In genomic region chr3:136189859-136190617, GRCh38 we compare ENCODE assay signal across 16 cellular contexts. TPM values are rescaled to one million over a fixed set of nuclear protein-coding genes. Genes with fewer than 3 reads are reported as not detected.
DNase-seq lines count a peak whose midpoint lies in the region; ATAC-seq and TF ChIP-seq lines count a peak whose summit lies in the region.
"Had no signal": no experiment of that assay in that cellular context is flagged by ENCODE, and none has a peak within 500 bp of the region (broad histone marks: within the 10 kb centered on the region; RNA-seq: fewer than 3 reads in every experiment).

No MANE protein-coding gene starts in this region.

- no peaks in the 10 kb centered on the region for H3K27me3 Mint-ChIP-seq in activated naive CD4-positive, alpha-beta T cell treated with anti-CD3 and anti-CD28 coated beads for 36 hours (ENCODE audit: low read depth)
- H3K27me3 Mint-ChIP-seq in activated naive CD8-positive, alpha-beta T cell treated with anti-CD3 and anti-CD28 coated beads, Interleukin-2, amount 10 ng/mL, durations not matched to agents 7 days and 5 days: no peaks in the 10 kb centered on the region
- H3K27me3 Mint-ChIP-seq in stimulated activated memory B cell treated with anti-CD40 and anti-IgM and Interleukin-4, amounts not matched to agents 10 μg/mL and 1 μg/mL and 100 μg/mL, for 72 hours: no peaks in the 10 kb centered on the region

- H4K20me1 ChIP-seq in Loucy (ENCODE audit: insufficient read depth, low read length, poor library complexity, severe bottlenecking): peaks cover 98% of the 10 kb centered on the region

- intact Hi-C loops in activated naive CD4-positive, alpha-beta T cell treated with anti-CD3 and anti-CD28 coated beads for 36 hours (cut with micrococcal nuclease): no loop called here

- H3K9me2 ChIP-seq in Loucy (replicated peaks; ENCODE audit: low read depth, low read length): no peaks in the 10 kb centered on the region

- 0 out of 2 replicates have a peak, but pooled peaks cover under 1% of the 10 kb centered on the region for H3F3A ChIP-seq in Loucy (ENCODE audit: low read depth)

- no peaks in the 10 kb centered on the region for H3K9me3 ChIP-seq in Loucy (ENCODE audit: insufficient read depth, low read depth, low read length)
- H3K9me3 ChIP-seq: esophagus muscularis mucosa, stomach had no signal

- no peak for TF ChIP-seq CTCF in Loucy (conservative IDR thresholded peaks at IDR 0.05; ENCODE audit: low read length)

- H3K36me3 ChIP-seq in Loucy (ENCODE audit: insufficient read depth, low read length): peaks cover 6% of the 10 kb centered on the region; the same call in 1 of the 2 replicates
- H3K36me3 ChIP-seq: esophagus muscularis mucosa, stomach had no signal

- H3K4me3 ChIP-seq in Loucy (ENCODE audit: low read length, poor library complexity, severe bottlenecking): peak overlapping the region; percentile 86
- H3K4me3 ChIP-seq: esophagus muscularis mucosa had no signal

- peaks cover 100% of the 10 kb centered on the region for H3K79me2 ChIP-seq in Loucy (ENCODE audit: insufficient read depth, low read length)

- peak overlapping the region; percentile 99 for H3K4me2 ChIP-seq in Loucy (ENCODE audit: low read depth, low read length, poor library complexity, severe bottlenecking)

- POLR2A ChIA-PET in activated naive CD8-positive, alpha-beta T cell treated with anti-CD3 and anti-CD28 coated beads, Interleukin-2, amount 10 ng/mL, durations not matched to agents 7 days and 5 days (lab: Charles Lee): interaction anchor here (2.2 kb wide), 1 partner anchor 10 kb away, joined by 7 read pairs; no protein-coding TSS in a partner anchor

- peaks cover 71% of the 10 kb centered on the region for H3K4me1 Mint-ChIP-seq in activated naive CD4-positive, alpha-beta T cell treated with anti-CD3 and anti-CD28 coated beads for 36 hours (ENCODE audit: low read depth)
- H3K4me1 Mint-ChIP-seq in activated naive CD8-positive, alpha-beta T cell treated with anti-CD3 and anti-CD28 coated beads, Interleukin-2, amount 10 ng/mL, durations not matched to agents 7 days and 5 days: peaks cover 56% of the 10 kb centered on the region
- peaks cover 87% of the 10 kb centered on the region for H3K4me1 Mint-ChIP-seq in stimulated activated memory B cell treated with anti-CD40 and anti-IgM and Interleukin-4, amounts not matched to agents 10 μg/mL and 1 μg/mL and 100 μg/mL, for 72 hours

- peak overlapping the region; percentile 30 for H3K27ac Mint-ChIP-seq in activated naive CD4-positive, alpha-beta T cell treated with anti-CD3 and anti-CD28 coated beads for 36 hours
- peak overlapping the region; percentile 28 for H3K27ac Mint-ChIP-seq in activated naive CD8-positive, alpha-beta T cell treated with anti-CD3 and anti-CD28 coated beads, Interleukin-2, amount 10 ng/mL, durations not matched to agents 7 days and 5 days
- H3K27ac Mint-ChIP-seq in stimulated activated memory B cell treated with anti-CD40 and anti-IgM and Interleukin-4, amounts not matched to agents 10 μg/mL and 1 μg/mL and 100 μg/mL, for 72 hours: peak overlapping the region; percentile 94

- H3K27me3 ChIP-seq in Loucy (ENCODE audit: insufficient read depth, low read length, poor library complexity, severe bottlenecking): peaks cover under 1% of the 10 kb centered on the region
- H3K27me3 ChIP-seq: dorsolateral prefrontal cortex, esophagus muscularis mucosa, stomach had no signal

- no peak for DNase-seq in activated naive CD4-positive, alpha-beta T cell treated with anti-CD3 and anti-CD28 coated beads for 36 hours
- DNase-seq in activated naive CD4-positive, alpha-beta T cell treated with anti-CD3 and anti-CD28 coated beads, Interleukin-2, amount 50 U/mL, for 16 hours: no peak
- no peak for DNase-seq in activated naive CD8-positive, alpha-beta T cell treated with anti-CD3 and anti-CD28 coated beads, Interleukin-2, amount 10 ng/mL, durations not matched to agents 7 days and 5 days
- no peak for DNase-seq in middle frontal gyrus (ENCODE audit: extremely low spot score, low spot score)
- DNase-seq: activated CD4-positive, alpha-beta T cell treated with anti-CD3 and anti-CD28 coated beads for 48 hours; activated gamma-delta T cell; dorsolateral prefrontal cortex; NCI-H345; SHP77; stomach; T-helper 9 cell had no signal

- peak overlapping the region; percentile 93 for H3K9ac ChIP-seq in Loucy (ENCODE audit: low read depth, low read length, poor library complexity, severe bottlenecking)

- H3K36me3 Mint-ChIP-seq in activated naive CD4-positive, alpha-beta T cell treated with anti-CD3 and anti-CD28 coated beads for 36 hours (ENCODE audit: low read depth): peaks cover 41% of the 10 kb centered on the region
- H3K36me3 Mint-ChIP-seq in activated naive CD8-positive, alpha-beta T cell treated with anti-CD3 and anti-CD28 coated beads, Interleukin-2, amount 10 ng/mL, durations not matched to agents 7 days and 5 days: peaks cover 38% of the 10 kb centered on the region
- peaks cover 20% of the 10 kb centered on the region for H3K36me3 Mint-ChIP-seq in stimulated activated memory B cell treated with anti-CD40 and anti-IgM and Interleukin-4, amounts not matched to agents 10 μg/mL and 1 μg/mL and 100 μg/mL, for 72 hours

- no peak overlapping the region for H2AFZ ChIP-seq in Loucy (ENCODE audit: low read length)

- CTCF ChIA-PET in activated naive CD4-positive, alpha-beta T cell treated with anti-CD3 and anti-CD28 coated beads for 36 hours (lab: Charles Lee): interaction anchor here (0.6 kb wide), 2 partner anchors 14 to 1461 kb away, joined by 3 to 7 read pairs; no protein-coding TSS in a partner anchor

- no peak for ATAC-seq in activated naive CD8-positive, alpha-beta T cell treated with anti-CD3 and anti-CD28 coated beads, Interleukin-2, amount 10 ng/mL, durations not matched to agents 7 days and 5 days (ENCODE audit: low read depth)
- no peak for ATAC-seq in stimulated activated memory B cell treated with anti-CD40 and anti-IgM and Interleukin-4, amounts not matched to agents 10 μg/mL and 1 μg/mL and 100 μg/mL, for 72 hours
- ATAC-seq in HG03565 (IDR thresholded peaks at IDR 0.05; ENCODE audit: unreplicated experiment) (no peak), HG02642 (IDR thresholded peaks at IDR 0.05; ENCODE audit: poor library complexity, unreplicated experiment) (no peak)

- peak overlapping the region; percentile 100 for H3K4me3 Mint-ChIP-seq in activated naive CD4-positive, alpha-beta T cell treated with anti-CD3 and anti-CD28 coated beads for 36 hours
- peak overlapping the region; percentile 97 for H3K4me3 Mint-ChIP-seq in activated naive CD8-positive, alpha-beta T cell treated with anti-CD3 and anti-CD28 coated beads, Interleukin-2, amount 10 ng/mL, durations not matched to agents 7 days and 5 days
- H3K4me3 Mint-ChIP-seq in stimulated activated memory B cell treated with anti-CD40 and anti-IgM and Interleukin-4, amounts not matched to agents 10 μg/mL and 1 μg/mL and 100 μg/mL, for 72 hours: peak overlapping the region; percentile 86

- peaks cover 62% of the 10 kb centered on the region for H3K4me1 ChIP-seq in Loucy (ENCODE audit: insufficient read depth, low read length, poor library complexity, severe bottlenecking)

- no peaks in the 10 kb centered on the region for H3K9me3 Mint-ChIP-seq in activated naive CD4-positive, alpha-beta T cell treated with anti-CD3 and anti-CD28 coated beads for 36 hours
- no peaks in the 10 kb centered on the region for H3K9me3 Mint-ChIP-seq in activated naive CD8-positive, alpha-beta T cell treated with anti-CD3 and anti-CD28 coated beads, Interleukin-2, amount 10 ng/mL, durations not matched to agents 7 days and 5 days
- H3K9me3 Mint-ChIP-seq in stimulated activated memory B cell treated with anti-CD40 and anti-IgM and Interleukin-4, amounts not matched to agents 10 μg/mL and 1 μg/mL and 100 μg/mL, for 72 hours: no peaks in the 10 kb centered on the region

RNA-seq across cellular contexts. Expression of gene MSL2, which starts 6.1 kb away (rescaled TPM):
- 10 to 100 TPM; 40.6 to 42.7 TPM for total RNA-seq in activated naive CD4-positive, alpha-beta T cell treated with anti-CD3 and anti-CD28 coated beads for 36 hours
- 10 to 100 TPM; 71.4 to 71.5 TPM for total RNA-seq in activated naive CD8-positive, alpha-beta T cell treated with anti-CD3 and anti-CD28 coated beads, Interleukin-2, amount 10 ng/mL, durations not matched to agents 7 days and 5 days

Comparison
In these comparisons a context has a peak if more than half of its experiments do, and no peak if none do; other contexts are left out.
1. H3K27ac Mint-ChIP-seq: peak in every context shown above with its lines; median percentile 94 in stimulated activated memory B cell treated with anti-CD40 and anti-IgM and Interleukin-4, amounts not matched to agents 10 μg/mL and 1 μg/mL and 100 μg/mL, for 72 hours; 30 in activated naive CD4-positive, alpha-beta T cell treated with anti-CD3 and anti-CD28 coated beads for 36 hours; 28 in activated naive CD8-positive, alpha-beta T cell treated with anti-CD3 and anti-CD28 coated beads, Interleukin-2, amount 10 ng/mL, durations not matched to agents 7 days and 5 days.